2 cellular contexts compared by ENCODE assay signal in genomic region chr3:183128695-183129094, GRCh38. TPM values are rescaled to one million over a fixed set of nuclear protein-coding genes. Genes with fewer than 3 reads are reported as not detected.
"Had no signal": no experiment of that assay in that cellular context is flagged by ENCODE, and none has a peak within 500 bp of the region (broad histone marks: within the 10 kb centered on the region; RNA-seq: fewer than 3 reads in every experiment).

No MANE protein-coding gene starts in this region.

RNA-seq across cellular contexts. Expression of gene LAMP3, which starts 33.8 kb away (rescaled TPM):
- total RNA-seq: ascending aorta, cardiac septum had no signal
